ENCODE assay signal across 1 cellular context in the genomic region with DNA sequence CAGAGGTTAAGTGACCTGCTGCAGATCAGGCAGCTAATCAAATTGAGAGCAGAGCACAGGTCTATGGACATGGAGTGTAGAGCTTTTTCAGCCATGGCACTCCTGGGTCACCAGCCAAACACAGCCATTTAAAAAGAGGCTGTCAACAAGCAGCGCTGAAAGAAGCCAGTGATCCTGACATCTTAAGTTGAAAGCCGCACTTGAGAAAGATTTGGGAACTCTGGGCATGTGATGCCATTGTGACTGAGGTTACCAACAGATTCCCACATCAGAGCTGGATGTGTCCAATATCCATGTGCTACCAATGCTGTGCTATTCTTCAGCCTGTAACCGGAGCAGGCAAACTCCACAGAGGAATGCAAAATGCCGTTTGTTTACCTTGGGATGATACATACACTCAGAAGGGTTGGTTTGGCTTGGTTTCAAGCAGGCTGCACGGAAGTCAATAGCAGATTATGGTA.
TF ChIP-seq lines count a peak whose summit lies in the region.

No MANE protein-coding gene starts in this region.

TF ChIP-seq in A549, 52 proteins besides CTCF, POLR2A, EP300 and RAD21 (continued from another document):
- TF ChIP-seq FOXS1 (CRISPR knock-in tag; IDR thresholded peaks at IDR 0.05) (no peak), CEBPB (IDR thresholded peaks at IDR 0.05) (no peak), BHLHE40 (IDR thresholded peaks at IDR 0.05; ENCODE audit: low read depth, low read length) (no peak), MAZ (IDR thresholded peaks at IDR 0.05; ENCODE audit: borderline replicate concordance, low read depth, low read length) (no peak), ESRRA (IDR thresholded peaks at IDR 0.05; ENCODE audit: borderline replicate concordance, low read length) (no peak), ZFP36 (IDR thresholded peaks at IDR 0.05; ENCODE audit: borderline replicate concordance, partially characterized antibody) (no peak), FOSL2 (IDR thresholded peaks at IDR 0.05) (no peak), FOSL2 (CRISPR knock-in tag; IDR thresholded peaks at IDR 0.05) (peak; percentile 78), KDM5A (IDR thresholded peaks at IDR 0.05) (no peak), NFE2L2 (conservative IDR thresholded peaks at IDR 0.05; ENCODE audit: low read length) (no peak), EHMT2 (IDR thresholded peaks at IDR 0.05; ENCODE audit: low read depth) (no peak), NPAS2 (CRISPR knock-in tag; IDR thresholded peaks at IDR 0.05; ENCODE audit: borderline replicate concordance) (no peak), JUNB (IDR thresholded peaks at IDR 0.05) (peak; percentile 43), RCOR1 (IDR thresholded peaks at IDR 0.05; ENCODE audit: low read depth, low read length) (no peak), JUN (IDR thresholded peaks at IDR 0.05) (peak in 1 of 2 experiments; percentile 25; a peak in 1 of 5 replicates), CBX8 (IDR thresholded peaks at IDR 0.05) (no peak), GATA3 (IDR thresholded peaks at IDR 0.05; ENCODE audit: borderline replicate concordance) (peak; percentile 32; the same call in 1 of the 2 replicates), MYC (IDR thresholded peaks at IDR 0.05; ENCODE audit: borderline replicate concordance, low read length) (0 out of 2 replicates have a peak, but pooled peaks have one; percentile 49), HOXB13 (CRISPR knock-in tag; IDR thresholded peaks at IDR 0.05; ENCODE audit: low read depth) (peak; percentile 48; the same call in 1 of the 2 replicates)
- TF ChIP-seq, protein P1, sequence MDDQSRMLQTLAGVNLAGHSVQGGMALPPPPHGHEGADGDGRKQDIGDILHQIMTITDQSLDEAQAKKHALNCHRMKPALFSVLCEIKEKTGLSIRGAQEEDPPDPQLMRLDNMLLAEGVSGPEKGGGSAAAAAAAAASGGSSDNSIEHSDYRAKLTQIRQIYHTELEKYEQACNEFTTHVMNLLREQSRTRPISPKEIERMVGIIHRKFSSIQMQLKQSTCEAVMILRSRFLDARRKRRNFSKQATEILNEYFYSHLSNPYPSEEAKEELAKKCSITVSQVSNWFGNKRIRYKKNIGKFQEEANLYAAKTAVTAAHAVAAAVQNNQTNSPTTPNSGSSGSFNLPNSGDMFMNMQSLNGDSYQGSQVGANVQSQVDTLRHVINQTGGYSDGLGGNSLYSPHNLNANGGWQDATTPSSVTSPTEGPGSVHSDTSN (IDR thresholded peaks at IDR 0.05), result no peak
- TF ChIP-seq, protein P2, sequence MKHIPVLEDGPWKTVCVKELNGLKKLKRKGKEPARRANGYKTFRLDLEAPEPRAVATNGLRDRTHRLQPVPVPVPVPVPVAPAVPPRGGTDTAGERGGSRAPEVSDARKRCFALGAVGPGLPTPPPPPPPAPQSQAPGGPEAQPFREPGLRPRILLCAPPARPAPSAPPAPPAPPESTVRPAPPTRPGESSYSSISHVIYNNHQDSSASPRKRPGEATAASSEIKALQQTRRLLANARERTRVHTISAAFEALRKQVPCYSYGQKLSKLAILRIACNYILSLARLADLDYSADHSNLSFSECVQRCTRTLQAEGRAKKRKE (CRISPR knock-in tag; IDR thresholded peaks at IDR 0.05; ENCODE audit: low read depth), result peak; percentile 21; the same call in 1 of the 2 replicates
- TF ChIP-seq, protein P3, sequence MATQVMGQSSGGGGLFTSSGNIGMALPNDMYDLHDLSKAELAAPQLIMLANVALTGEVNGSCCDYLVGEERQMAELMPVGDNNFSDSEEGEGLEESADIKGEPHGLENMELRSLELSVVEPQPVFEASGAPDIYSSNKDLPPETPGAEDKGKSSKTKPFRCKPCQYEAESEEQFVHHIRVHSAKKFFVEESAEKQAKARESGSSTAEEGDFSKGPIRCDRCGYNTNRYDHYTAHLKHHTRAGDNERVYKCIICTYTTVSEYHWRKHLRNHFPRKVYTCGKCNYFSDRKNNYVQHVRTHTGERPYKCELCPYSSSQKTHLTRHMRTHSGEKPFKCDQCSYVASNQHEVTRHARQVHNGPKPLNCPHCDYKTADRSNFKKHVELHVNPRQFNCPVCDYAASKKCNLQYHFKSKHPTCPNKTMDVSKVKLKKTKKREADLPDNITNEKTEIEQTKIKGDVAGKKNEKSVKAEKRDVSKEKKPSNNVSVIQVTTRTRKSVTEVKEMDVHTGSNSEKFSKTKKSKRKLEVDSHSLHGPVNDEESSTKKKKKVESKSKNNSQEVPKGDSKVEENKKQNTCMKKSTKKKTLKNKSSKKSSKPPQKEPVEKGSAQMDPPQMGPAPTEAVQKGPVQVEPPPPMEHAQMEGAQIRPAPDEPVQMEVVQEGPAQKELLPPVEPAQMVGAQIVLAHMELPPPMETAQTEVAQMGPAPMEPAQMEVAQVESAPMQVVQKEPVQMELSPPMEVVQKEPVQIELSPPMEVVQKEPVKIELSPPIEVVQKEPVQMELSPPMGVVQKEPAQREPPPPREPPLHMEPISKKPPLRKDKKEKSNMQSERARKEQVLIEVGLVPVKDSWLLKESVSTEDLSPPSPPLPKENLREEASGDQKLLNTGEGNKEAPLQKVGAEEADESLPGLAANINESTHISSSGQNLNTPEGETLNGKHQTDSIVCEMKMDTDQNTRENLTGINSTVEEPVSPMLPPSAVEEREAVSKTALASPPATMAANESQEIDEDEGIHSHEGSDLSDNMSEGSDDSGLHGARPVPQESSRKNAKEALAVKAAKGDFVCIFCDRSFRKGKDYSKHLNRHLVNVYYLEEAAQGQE (IDR thresholded peaks at IDR 0.05), result no peak
